ENCODE assay signal across 8 cellular contexts in the genomic region with DNA sequence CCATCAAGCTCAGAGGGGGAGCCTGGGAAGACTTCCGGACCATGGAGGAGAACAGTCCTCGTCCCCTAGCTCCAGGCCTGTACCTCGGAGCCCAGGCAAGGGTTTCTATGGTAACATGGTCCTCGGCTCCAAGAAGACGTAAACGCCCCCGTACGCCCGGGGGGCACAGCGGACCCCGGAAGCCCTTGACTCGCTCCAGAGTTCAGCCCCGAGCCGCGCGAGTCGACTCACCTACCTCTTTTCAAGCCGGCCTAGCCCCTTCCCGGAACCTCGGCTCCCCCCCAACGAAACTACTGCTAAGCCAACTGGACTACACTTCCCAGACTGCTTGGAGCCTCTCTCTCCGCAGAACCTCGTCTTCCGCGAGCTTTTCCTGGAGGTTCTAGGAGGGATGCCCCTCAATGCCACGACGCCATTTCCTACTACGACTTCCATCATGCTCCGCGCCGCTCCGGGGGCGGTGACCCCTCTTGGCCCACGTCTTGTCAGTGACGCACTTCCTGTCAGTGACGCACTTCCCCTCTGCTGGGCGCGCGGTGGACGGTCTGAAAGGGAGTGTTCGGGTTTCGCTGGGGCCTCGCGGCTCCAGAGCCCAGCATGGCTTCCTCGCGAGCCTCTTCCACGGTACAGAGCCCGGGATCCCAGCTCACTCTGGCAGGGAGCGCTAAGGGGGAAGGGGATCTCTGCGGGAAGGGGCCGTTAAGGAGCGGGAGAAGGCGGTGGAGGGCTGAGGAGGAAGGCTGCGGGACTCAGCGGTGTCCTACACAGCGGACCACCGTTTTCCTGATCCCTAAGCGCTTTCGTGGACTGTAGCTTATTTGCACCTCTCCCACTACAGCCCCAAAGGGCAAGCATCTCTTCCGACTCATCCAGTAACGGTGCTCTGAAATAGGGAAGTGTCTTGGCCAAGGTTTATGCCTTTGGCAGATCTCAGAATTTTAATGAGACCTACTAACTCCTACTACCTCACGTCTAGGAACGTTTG. TPM values are rescaled to one million over a fixed set of nuclear protein-coding genes. Genes with fewer than 3 reads are reported as not detected.
DNase-seq lines count a peak whose midpoint lies in the region; ATAC-seq and TF ChIP-seq lines count a peak whose summit lies in the region.

A gene (minus strand): TSS at position 426 of the 985 bp plus-strand sequence. CDS start 3,065 bp downstream, outside the sequence.
A gene (plus strand): TSS at position 512 of the 985 bp plus-strand sequence. CDS start 86 bp downstream, at position 598.

- peak within 1 kb of the TSS; percentile 94 for H3K27ac ChIP-seq in left ventricle myocardium inferior (replicated peaks)
- peak within 1 kb of the TSS; percentile 85 to 95 for H3K27ac ChIP-seq in prostate gland
- peak within 1 kb of the TSS; percentile 90 for H3K27ac ChIP-seq in urinary bladder (ENCODE audit: low read depth)

- H3K4me3 ChIP-seq in left ventricle myocardium inferior (peak within 1 kb of the TSS; percentile 85), prostate gland (peak within 1 kb of the TSS; percentile 51 to 56), urinary bladder (ENCODE audit: low read depth, low read length) (peak within 1 kb of the TSS; percentile 71)

- TF ChIP-seq POLR2A in GM15510 (IDR thresholded peaks at IDR 0.05; ENCODE audit: borderline replicate concordance, extremely low read depth, insufficient read length) (peak; percentile 91), prostate gland (IDR thresholded peaks at IDR 0.05) (peak; percentile 89)

- H3K36me3 ChIP-seq in left ventricle myocardium inferior (peaks cover 67% of the 10 kb centered on the region), prostate gland (peaks cover 0 to 4% of the 10 kb centered on the region in 2 donors), urinary bladder (ENCODE audit: insufficient read depth) (peaks cover 7% of the 10 kb centered on the region)

- TF ChIP-seq CTCF in left ventricle myocardium inferior (IDR thresholded peaks at IDR 0.05; ENCODE audit: borderline replicate concordance) (no peak), prostate gland (IDR thresholded peaks at IDR 0.05) (peak in 2 of 4 experiments; percentile 24 to 30)

- peak; percentile 97 for ATAC-seq in HG02884 (IDR thresholded peaks at IDR 0.05; ENCODE audit: unreplicated experiment)

- intact Hi-C loops in left ventricle myocardium inferior (cut with micrococcal nuclease) (no loop called here), prostate gland (cut with DNase I) (loop anchor here (10.0 kb wide), 2 partner anchors 129 to 309 kb away; a partner anchor contains a TSS)

- H3K4me1 ChIP-seq in left ventricle myocardium inferior (peaks cover 59% of the 10 kb centered on the region), prostate gland (replicated peaks) (no peaks in the 10 kb centered on the region), urinary bladder (ENCODE audit: insufficient read depth) (no peaks in the 10 kb centered on the region)

- H3K9me3 ChIP-seq in left ventricle myocardium inferior (replicated peaks) (no peaks in the 10 kb centered on the region), prostate gland (no peaks in the 10 kb centered on the region)

- WGBS in prostate gland: under 1% methylated on average over 52 of the region's 63 CpGs
- under 1% methylated on average over 63 of the region's 63 CpGs for WGBS in urinary bladder

- H3K27me3 ChIP-seq in left ventricle myocardium inferior (ENCODE audit: low read depth) (no peaks in the 10 kb centered on the region), prostate gland (replicated peaks; ENCODE audit: insufficient read depth) (no peaks in the 10 kb centered on the region)

- DNase-seq in NCI-H146 treated with DMSO at 0.1 percent for 48 hours (lab: John Stamatoyannopoulos, UW; ENCODE audit: unreplicated experiment): peak; percentile 93
- peak; percentile 88 to 96 (median 93) for DNase-seq in T-helper 1 cell
- peak; percentile 95 for DNase-seq in amniotic stem cell (lab: John Stamatoyannopoulos, UW)
- peak; percentile 96 for DNase-seq in left ventricle myocardium inferior
- DNase-seq in prostate gland (ENCODE audit: low spot score): peak; percentile 96

RNA-seq across cellular contexts. Expression of the first gene that starts in this region (rescaled TPM):
- total RNA-seq in left ventricle myocardium inferior (37.0 TPM), prostate gland (10 to 100 TPM; 17.8 to 21.2 TPM), urinary bladder (25.5 TPM)
- 35.2 TPM for polyA plus RNA-seq in urinary bladder

RNA-seq across cellular contexts. Expression of the second gene that starts in this region (rescaled TPM):
- total RNA-seq in left ventricle myocardium inferior (11.2 TPM), prostate gland (10 to 100 TPM; 25.0 to 27.1 TPM), urinary bladder (23.4 TPM)
- 14.4 TPM for polyA plus RNA-seq in urinary bladder

Comparison
In these comparisons a context has a peak if more than half of its experiments do, and no peak if none do; other contexts are left out.
1. Peak in every context shown above with its lines: DNase-seq, ATAC-seq, H3K4me3 ChIP-seq and H3K27ac ChIP-seq.